Comparison of ENCODE assay signal across 6 cellular contexts in the genomic region with DNA sequence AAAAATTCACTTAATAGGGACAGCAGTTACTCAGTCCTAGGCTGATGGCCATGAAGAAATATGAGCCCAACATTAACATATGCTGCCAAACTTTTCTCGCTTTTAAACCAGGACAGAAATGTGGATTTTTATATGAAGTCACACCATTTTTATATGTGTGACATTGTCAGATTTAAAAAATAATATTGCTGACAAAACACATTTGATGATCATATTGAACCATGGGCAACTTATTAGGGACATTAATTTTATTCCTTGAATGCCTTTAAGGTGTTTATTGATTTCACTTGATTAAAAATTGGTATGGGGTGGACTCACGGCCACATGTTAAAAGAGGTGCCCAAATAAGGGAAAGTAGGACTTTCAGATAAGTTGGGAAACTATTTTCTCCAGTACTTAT.
"Had no signal": no experiment of that assay in that cellular context is flagged by ENCODE, and none has a peak within 500 bp of the region (broad histone marks: within the 10 kb centered on the region; RNA-seq: fewer than 3 reads in every experiment).

No MANE protein-coding gene starts in this region.

- ATAC-seq: GM23338 had no signal

- H3K27ac Mint-ChIP-seq: GM23338 had no signal

- FAIRE-seq: H1, H54, HTR-8/SVneo had no signal

- H3K9me3 Mint-ChIP-seq: GM23338, H9 had no signal

- DNase-seq: H9, HCEC 1CT had no signal

- H3K4me3 ChIP-seq: GM23338 had no signal

- H2AFZ ChIP-seq: GM23338 had no signal

- H3K4me2 ChIP-seq: GM23338 had no signal

- H3K4me1 Mint-ChIP-seq: GM23338, H9 had no signal

- H3K4me3 Mint-ChIP-seq: GM23338, H9 had no signal
